In genomic region chr16:4852221-4852872, GRCh38 we compare ENCODE assay signal across 11 cellular contexts. TPM values are rescaled to one million over a fixed set of nuclear protein-coding genes. Genes with fewer than 3 reads are reported as not detected.
DNase-seq lines count a peak whose midpoint lies in the region; ATAC-seq and TF ChIP-seq lines count a peak whose summit lies in the region.
"Had no signal": no experiment of that assay in that cellular context is flagged by ENCODE, and none has a peak within 500 bp of the region (broad histone marks: within the 10 kb centered on the region; RNA-seq: fewer than 3 reads in every experiment).

No MANE protein-coding gene starts in this region.

- H3K4me1 Mint-ChIP-seq in activated naive CD8-positive, alpha-beta T cell (ENCODE audit: low read depth): peaks cover 39% of the 10 kb centered on the region
- H3K4me1 Mint-ChIP-seq in activated naive CD8-positive, alpha-beta T cell treated with anti-CD3 and anti-CD28 coated beads, Interleukin-2, amount 50 U/mL, for 24 hours: peaks cover 40% of the 10 kb centered on the region

- no peaks in the 10 kb centered on the region for H3K36me3 Mint-ChIP-seq in activated naive CD8-positive, alpha-beta T cell
- peaks cover 23% of the 10 kb centered on the region for H3K36me3 Mint-ChIP-seq in activated naive CD8-positive, alpha-beta T cell treated with anti-CD3 and anti-CD28 coated beads, Interleukin-2, amount 50 U/mL, for 24 hours (ENCODE audit: low read depth)

- H3K36me3 ChIP-seq in SJSA1 (peaks cover 60% of the 10 kb centered on the region), esophagus squamous epithelium (peaks cover 0 to 47% (median 11%) of the 10 kb centered on the region in 3 donors), smooth muscle cell (ENCODE audit: low read depth) (peaks cover 5% of the 10 kb centered on the region)

- DNase-seq in activated naive CD8-positive, alpha-beta T cell treated with anti-CD3 and anti-CD28 coated beads, Interleukin-2, amount 50 U/mL, for 24 hours: no peak
- DNase-seq in SJSA1 (ENCODE audit: low read depth in 1 of 2, low spot score in 2 of 2) (peak in 1 of 2 experiments; percentile 18), esophagus squamous epithelium (lab: John Stamatoyannopoulos, UW) (no peak), smooth muscle cell (lab: John Stamatoyannopoulos, UW; ENCODE audit: unreplicated experiment) (no peak), activated gamma-delta T cell treated with Interleukin-2 at 50 U/mL for 16 hours (no peak), OCI-M2 (lab: John Stamatoyannopoulos, UW; ENCODE audit: unreplicated experiment) (no peak)
- no peak for DNase-seq in stimulated activated naive CD4-positive, alpha-beta T cell treated with Interleukin-2 at 50 U/mL for 16 hours (lab: John Stamatoyannopoulos, UW)
- DNase-seq: activated effector memory CD4-positive, alpha-beta T cell treated with Interleukin-2 at 50 U/mL for 16 hours; AML-193; NCI-H446 had no signal

- H3K79me2 ChIP-seq in smooth muscle cell (ENCODE audit: low read depth): peaks cover 72% of the 10 kb centered on the region

- H3F3A ChIP-seq in smooth muscle cell (ENCODE audit: low read depth): no peaks in the 10 kb centered on the region

- H2AFZ ChIP-seq in smooth muscle cell (ENCODE audit: low read depth): no peak overlapping the region

- no peak overlapping the region for H3K4me3 ChIP-seq in SJSA1
- H3K4me3 ChIP-seq in esophagus squamous epithelium: no peak overlapping the region
- no peak overlapping the region for H3K4me3 ChIP-seq in smooth muscle cell

- peak overlapping the region; percentile 46 for H3K27ac Mint-ChIP-seq in activated naive CD8-positive, alpha-beta T cell
- H3K27ac Mint-ChIP-seq in activated naive CD8-positive, alpha-beta T cell treated with anti-CD3 and anti-CD28 coated beads, Interleukin-2, amount 50 U/mL, for 24 hours: no peak overlapping the region

- H3K9me3 ChIP-seq in SJSA1 (replicated peaks) (no peaks in the 10 kb centered on the region), esophagus squamous epithelium (no peaks in the 10 kb centered on the region), smooth muscle cell (replicated peaks; ENCODE audit: low read depth) (no peaks in the 10 kb centered on the region)

- H3K4me3 Mint-ChIP-seq in activated naive CD8-positive, alpha-beta T cell: no peak overlapping the region
- no peak overlapping the region for H3K4me3 Mint-ChIP-seq in activated naive CD8-positive, alpha-beta T cell treated with anti-CD3 and anti-CD28 coated beads, Interleukin-2, amount 50 U/mL, for 24 hours

- no peaks in the 10 kb centered on the region for H3K27me3 Mint-ChIP-seq in activated naive CD8-positive, alpha-beta T cell
- H3K27me3 Mint-ChIP-seq in activated naive CD8-positive, alpha-beta T cell treated with anti-CD3 and anti-CD28 coated beads, Interleukin-2, amount 50 U/mL, for 24 hours: no peaks in the 10 kb centered on the region

- TF ChIP-seq CTCF in esophagus squamous epithelium (IDR thresholded peaks at IDR 0.05) (no peak), smooth muscle cell (IDR thresholded peaks at IDR 0.05; ENCODE audit: borderline replicate concordance, insufficient read depth, poor library complexity, severe bottlenecking) (no peak)

- TF ChIP-seq POLR2A in esophagus squamous epithelium (IDR thresholded peaks at IDR 0.05): no peak

- 50% methylated on average over 1 of the region's 1 CpG for WGBS in esophagus squamous epithelium, 2 donors
- 82% methylated on average over 1 of the region's 1 CpG for WGBS in smooth muscle cell (ENCODE audit: low lambda C conversion rate)

- no peak overlapping the region for H3K4me2 ChIP-seq in smooth muscle cell

- ATAC-seq in activated naive CD8-positive, alpha-beta T cell treated with anti-CD3 and anti-CD28 coated beads, Interleukin-2, amount 50 U/mL, for 24 hours: no peak

- no peaks in the 10 kb centered on the region for H3K27me3 ChIP-seq in SJSA1 (replicated peaks)
- H3K27me3 ChIP-seq in esophagus squamous epithelium: no peaks in the 10 kb centered on the region
- H3K27me3 ChIP-seq in smooth muscle cell (ENCODE audit: low read depth): no peaks in the 10 kb centered on the region

- H3K27ac ChIP-seq in SJSA1 (peak overlapping the region; percentile 30), esophagus squamous epithelium (peak overlapping the region; percentile 21 to 59 (median 43)), smooth muscle cell (ENCODE audit: low read depth) (peak overlapping the region; percentile 14)

- H3K4me1 ChIP-seq in SJSA1 (replicated peaks) (peaks cover 17% of the 10 kb centered on the region), esophagus squamous epithelium (peaks cover 15 to 57% (median 42%) of the 10 kb centered on the region in 3 donors), smooth muscle cell (ENCODE audit: low read depth) (peaks cover 23% of the 10 kb centered on the region)

- peaks cover 87% of the 10 kb centered on the region for H4K20me1 ChIP-seq in smooth muscle cell (ENCODE audit: low read depth)

- H3K9me3 Mint-ChIP-seq in activated naive CD8-positive, alpha-beta T cell (ENCODE audit: low read depth): no peaks in the 10 kb centered on the region
- no peaks in the 10 kb centered on the region for H3K9me3 Mint-ChIP-seq in activated naive CD8-positive, alpha-beta T cell treated with anti-CD3 and anti-CD28 coated beads, Interleukin-2, amount 50 U/mL, for 24 hours

- H3K9ac ChIP-seq in smooth muscle cell (ENCODE audit: low read depth): no peak overlapping the region

- intact Hi-C loops in esophagus squamous epithelium (cut with DNase I): no loop called here

RNA-seq across cellular contexts. Expression of gene UBN1, which starts 5.1 kb away (rescaled TPM):
- 30.8 and 31.5 TPM in 2 replicates for total RNA-seq in SJSA1 (2014; rRNA removed; shearing (Covaris generic))
- 10 to 100 TPM; 12.3 to 22.7 (median 19.6) TPM for total RNA-seq in esophagus squamous epithelium
- total RNA-seq in smooth muscle cell: 18.8 and 29.7 TPM in 2 replicates
- polyA plus RNA-seq in smooth muscle cell: 16.2 and 23.4 TPM in 2 replicates

RNA-seq across cellular contexts. Expression of gene GLYR1, which starts 5.3 kb away (rescaled TPM):
- 35.2 and 49.0 TPM in 2 replicates for total RNA-seq in SJSA1 (2014; rRNA removed; shearing (Covaris generic))
- total RNA-seq in esophagus squamous epithelium (10 to 100 TPM; 31.9 to 47.9 (median 45.8) TPM), smooth muscle cell (26.4 and 27.8 TPM in 2 replicates)
- polyA plus RNA-seq in smooth muscle cell: 28.9 and 35.1 TPM in 2 replicates

RNA-seq across cellular contexts. Expression of gene ROGDI, which starts 49.9 kb away (rescaled TPM):
- total RNA-seq in SJSA1 (2014; rRNA removed; shearing (Covaris generic)): 9.9 and 15.1 TPM in 2 replicates
- total RNA-seq in esophagus squamous epithelium (10 to 100 TPM; 16.4 to 35.8 (median 31.6) TPM), smooth muscle cell (21.6 and 32.1 TPM in 2 replicates)
- 45.6 and 48.7 TPM in 2 replicates for polyA plus RNA-seq in smooth muscle cell

RNA-seq across cellular contexts. Expression of gene SMIM22, which starts 57.2 kb away (rescaled TPM):
- not detected in 2 replicates for total RNA-seq in SJSA1 (2014; rRNA removed; shearing (Covaris generic))
- total RNA-seq in esophagus squamous epithelium (10 to 100 TPM in 1 of 4 donors, 1 to 10 TPM in 2, not detected in 1; 4.8 to 10.2 (median 5.2) TPM), smooth muscle cell (not detected in 2 replicates)
- 0.29 TPM in 1 of 2 replicates, not detected in the other for polyA plus RNA-seq in smooth muscle cell
